Comparison of ENCODE assay signal across 13 cellular contexts in genomic region chr7:150384406-150385239, GRCh38. TPM values are rescaled to one million over a fixed set of nuclear protein-coding genes. Genes with fewer than 3 reads are reported as not detected.
DNase-seq lines count a peak whose midpoint lies in the region; ATAC-seq and TF ChIP-seq lines count a peak whose summit lies in the region.
"Had no signal": no experiment of that assay in that cellular context is flagged by ENCODE, and none has a peak within 500 bp of the region (broad histone marks: within the 10 kb centered on the region; RNA-seq: fewer than 3 reads in every experiment).

No MANE protein-coding gene starts in this region.

- H3K9me3 Mint-ChIP-seq in brain, result no peaks in the 10 kb centered on the region
- no peaks in the 10 kb centered on the region for H3K9me3 Mint-ChIP-seq in activated CD4-positive, alpha-beta memory T cell treated with anti-CD3 and anti-CD28 coated beads for 36 hours

- no peak for TF ChIP-seq CTCF in brain (conservative IDR thresholded peaks at IDR 0.05)

- peak overlapping the region; percentile 95 to 99 (median 96) for H3K27ac Mint-ChIP-seq in brain
- no peak overlapping the region for H3K27ac Mint-ChIP-seq in activated CD4-positive, alpha-beta memory T cell treated with anti-CD3 and anti-CD28 coated beads for 36 hours

- ATAC-seq in Right ventricle myocardium inferior, result no peak
- ATAC-seq in left lobe of liver, result no peak

- H3K9me3 ChIP-seq in mucosa of rectum (ENCODE audit: control insufficient read depth in 2 of 2, low read length in 2 of 2), result no peaks in the 10 kb centered on the region
- H3K9me3 ChIP-seq: MG63, SJSA1, upper lobe of left lung had no signal

- intact Hi-C loops in cardiac septum (cut with DNase I), result loop anchor here (5.0 kb wide), 1 partner anchor 42 kb away; the partner anchor contains the start of gene RARRES2
- intact Hi-C loops in Right ventricle myocardium inferior (cut with DNase I), result no loop called here
- intact Hi-C loops in activated CD4-positive, alpha-beta memory T cell treated with anti-CD3 and anti-CD28 coated beads for 36 hours (cut with micrococcal nuclease), result no loop called here

- peak; percentile 71 for DNase-seq in cardiac septum (ENCODE audit: low spot score)
- DNase-seq in Right ventricle myocardium inferior (ENCODE audit: missing footprints), result no peak
- DNase-seq in left lobe of liver (ENCODE audit: low spot score), result no peak
- no peak for DNase-seq in activated CD4-positive, alpha-beta memory T cell treated with anti-CD3 and anti-CD28 coated beads for 36 hours
- DNase-seq in NAMALWA (ENCODE audit: low spot score), result no peak
- DNase-seq in activated CD4-positive, CD25-positive, alpha-beta regulatory T cell treated with anti-CD3 and anti-CD28 coated beads, Interleukin-2, amount 50 U/mL, for 72 hours, result no peak
- DNase-seq: activated CD4-positive, CD25-positive, alpha-beta regulatory T cell; activated T-cell treated with anti-CD3 and anti-CD28 coated beads, Interleukin-2, amount 50 U/mL, for 48 hours; MG63 had no signal

- H3K4me1 ChIP-seq in mucosa of rectum (ENCODE audit: control insufficient read depth in 2 of 2, insufficient read depth in 2 of 2, low read length in 2 of 2), result peaks cover 43 to 55% of the 10 kb centered on the region in 2 donors
- H3K4me1 ChIP-seq: SJSA1 had no signal

- peak overlapping the region; percentile 69 to 82 (median 77) for H3K4me3 Mint-ChIP-seq in brain
- H3K4me3 Mint-ChIP-seq in activated CD4-positive, alpha-beta memory T cell treated with anti-CD3 and anti-CD28 coated beads for 36 hours, result no peak overlapping the region

- H3K4me3 ChIP-seq in mucosa of rectum (ENCODE audit: low read length in 2 of 2), result peak overlapping the region in 1 of 2 donors; percentile 3
- H3K4me3 ChIP-seq: MG63, SJSA1, upper lobe of left lung had no signal

- peaks cover 29% of the 10 kb centered on the region for H3K36me3 Mint-ChIP-seq in brain
- peaks cover 1% of the 10 kb centered on the region for H3K36me3 Mint-ChIP-seq in activated CD4-positive, alpha-beta memory T cell treated with anti-CD3 and anti-CD28 coated beads for 36 hours

- peak overlapping the region; percentile 32 to 45 for H3K9ac ChIP-seq in mucosa of rectum (ENCODE audit: low read depth in 1 of 2, low read length in 2 of 2)

- POLR2A ChIA-PET in activated CD4-positive, alpha-beta memory T cell treated with anti-CD3 and anti-CD28 coated beads for 36 hours (lab: Charles Lee), result interaction anchor here (1.0 kb wide), 1 partner anchor 21 kb away, joined by 3 read pairs; a partner anchor contains a TSS

- no peaks in the 10 kb centered on the region for H3K27me3 ChIP-seq in mucosa of rectum (ENCODE audit: control insufficient read depth in 2 of 2, insufficient read depth in 2 of 2, low read length in 2 of 2)
- H3K27me3 ChIP-seq: MG63, SJSA1, upper lobe of left lung had no signal

- peaks cover 5% of the 10 kb centered on the region for H3K27me3 Mint-ChIP-seq in brain
- no peaks in the 10 kb centered on the region for H3K27me3 Mint-ChIP-seq in activated CD4-positive, alpha-beta memory T cell treated with anti-CD3 and anti-CD28 coated beads for 36 hours

- peak overlapping the region; percentile 84 to 90 for H3K27ac ChIP-seq in mucosa of rectum (ENCODE audit: low read depth in 2 of 2, low read length in 2 of 2)
- H3K27ac ChIP-seq: SJSA1 had no signal

- H3K4me1 Mint-ChIP-seq in brain, result peaks cover 88% of the 10 kb centered on the region
- H3K4me1 Mint-ChIP-seq in activated CD4-positive, alpha-beta memory T cell treated with anti-CD3 and anti-CD28 coated beads for 36 hours (ENCODE audit: low read depth), result peaks cover 18% of the 10 kb centered on the region

- no peaks in the 10 kb centered on the region for H3K36me3 ChIP-seq in mucosa of rectum (ENCODE audit: control insufficient read depth in 2 of 2, insufficient read depth in 2 of 2, low read length in 2 of 2)
- H3K36me3 ChIP-seq: MG63, SJSA1, upper lobe of left lung had no signal

- CTCF ChIA-PET in activated CD4-positive, alpha-beta memory T cell treated with anti-CD3 and anti-CD28 coated beads for 36 hours (lab: Charles Lee), result interaction anchor here (0.8 kb wide), 1 partner anchor 21 kb away, joined by 3 read pairs; a partner anchor contains a TSS

RNA-seq across cellular contexts. Expression of gene ZNF775, which starts 5.5 kb away (rescaled TPM):
- total RNA-seq in cardiac septum (3.4 TPM), Right ventricle myocardium inferior (3.3 TPM), left lobe of liver (0.88 TPM)
- polyA plus RNA-seq in brain (ENCODE audit: insufficient read depth, low read depth, low replicate concordance), result 23.0 TPM
- total RNA-seq in activated CD4-positive, alpha-beta memory T cell treated with anti-CD3 and anti-CD28 coated beads for 36 hours, result 1 to 10 TPM; 6.0 to 6.8 TPM

RNA-seq across cellular contexts. Expression of gene REPIN1, which starts 16.0 kb away (rescaled TPM):
- total RNA-seq in cardiac septum, result 85.5 TPM
- total RNA-seq in Right ventricle myocardium inferior, result 111 TPM
- polyA plus RNA-seq in brain (ENCODE audit: insufficient read depth, low read depth, low replicate concordance), result 146 TPM
- total RNA-seq in left lobe of liver, result 93.5 TPM
- 10 to 100 TPM; 52.3 to 56.9 TPM for total RNA-seq in activated CD4-positive, alpha-beta memory T cell treated with anti-CD3 and anti-CD28 coated beads for 36 hours

RNA-seq across cellular contexts. Expression of gene RARRES2, which starts 43.2 kb away (rescaled TPM):
- total RNA-seq in cardiac septum (10.6 TPM), Right ventricle myocardium inferior (32.6 TPM), left lobe of liver (852 TPM)
- 33.0 TPM for polyA plus RNA-seq in brain (ENCODE audit: insufficient read depth, low read depth, low replicate concordance)
- total RNA-seq in activated CD4-positive, alpha-beta memory T cell treated with anti-CD3 and anti-CD28 coated beads for 36 hours, result not detected
- total RNA-seq: SJSA1 had no signal

Comparison
In these comparisons a context has a peak if more than half of its experiments do, and no peak if none do; other contexts are left out.
1. RNA of gene RARRES2, which starts 43.2 kb away (total RNA-seq): 852 TPM in left lobe of liver (single experiment); 32.6 TPM in Right ventricle myocardium inferior (single experiment), 10.6 TPM in cardiac septum (single experiment) and not detected in activated CD4-positive, alpha-beta memory T cell treated with anti-CD3 and anti-CD28 coated beads for 36 hours; every median in the first group is over 10 times any median in the second.